In the genomic region with DNA sequence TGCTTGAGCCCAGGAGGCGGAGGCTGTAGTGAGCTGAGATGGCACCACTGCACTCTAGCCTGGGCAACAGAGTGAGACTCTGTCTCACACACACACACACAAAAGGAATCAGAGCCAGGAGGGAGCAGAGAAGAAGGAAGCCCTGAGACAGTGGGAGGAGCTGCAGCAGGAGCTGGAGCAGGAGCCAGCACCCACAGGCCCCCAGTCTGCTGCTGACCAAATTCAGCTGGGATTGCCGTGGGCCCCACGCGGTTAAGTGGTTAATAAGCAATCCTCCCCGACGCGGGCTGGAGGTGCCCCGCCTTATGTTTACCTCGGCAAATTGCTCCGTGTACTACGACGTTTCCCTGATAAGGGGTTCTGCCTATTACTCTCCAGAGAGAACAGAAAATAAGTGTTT, we compare ENCODE assay signal across 14 cellular contexts.
DNase-seq lines count a peak whose midpoint lies in the region; TF ChIP-seq lines count a peak whose summit lies in the region.
"Had no signal": no experiment of that assay in that cellular context is flagged by ENCODE, and none has a peak within 500 bp of the region (broad histone marks: within the 10 kb centered on the region; RNA-seq: fewer than 3 reads in every experiment).

No MANE protein-coding gene starts in this region.

- no peaks in the 10 kb centered on the region for H4K20me1 ChIP-seq in fibroblast of lung (ENCODE audit: control insufficient read depth, extremely low read depth, insufficient read depth, low read length)

- TF ChIP-seq EP300 in transverse colon (IDR thresholded peaks at IDR 0.05; ENCODE audit: low read depth) = no peak

- intact Hi-C loops in transverse colon (cut with DNase I; ENCODE audit: low total_unique reads) = loop anchor here (10.0 kb wide), 1 partner anchor 192 kb away; no protein-coding TSS in a partner anchor
- intact Hi-C loops in activated CD4-positive, alpha-beta T cell treated with anti-CD3 and anti-CD28 coated beads, Interleukin-2, amount 10 ng/mL, durations not matched to agents 24 days and 14 days (cut with micrococcal nuclease) = no loop called here

- H3K9me3 ChIP-seq in fibroblast of lung (ENCODE audit: control insufficient read depth, insufficient read depth, low read depth, low read length) (no peaks in the 10 kb centered on the region), mucosa of stomach (ENCODE audit: control insufficient read depth, low read length) (no peaks in the 10 kb centered on the region), transverse colon (no peaks in the 10 kb centered on the region)

- H3K36me3 ChIP-seq in fibroblast of lung (ENCODE audit: control insufficient read depth, insufficient read depth, low read length) = peaks cover 4% of the 10 kb centered on the region
- H3K36me3 ChIP-seq in mucosa of stomach (ENCODE audit: control insufficient read depth, insufficient read depth, low read length) = peaks cover 6% of the 10 kb centered on the region
- H3K36me3 ChIP-seq in transverse colon = peaks cover 0 to 7% (median 0%) of the 10 kb centered on the region in 4 donors

- H3K27me3 Mint-ChIP-seq in activated CD4-positive, alpha-beta T cell treated with anti-CD3 and anti-CD28 coated beads, Interleukin-2, amount 10 ng/mL, durations not matched to agents 24 days and 14 days = no peaks in the 10 kb centered on the region
- H3K27me3 Mint-ChIP-seq: dendritic cell treated with granulocyte-macrophage colony-stimulating factor and Interleukin-4, amounts not matched to agents 40 ng/mL and 50 ng/mL, for 4 days; naive thymus-derived CD8-positive, alpha-beta T cell had no signal

- H3K4me3 ChIP-seq in fibroblast of lung (replicated peaks in 1 of 4; ENCODE audit: control extremely low read depth in 1 of 4, insufficient read depth in 1 of 4, low read depth in 3 of 4, low read length in 4 of 4) (no peak overlapping the region), mucosa of stomach (ENCODE audit: low read length) (no peak overlapping the region), transverse colon (no peak overlapping the region)

- no peak overlapping the region for H3K4me3 Mint-ChIP-seq in activated CD4-positive, alpha-beta T cell treated with anti-CD3 and anti-CD28 coated beads, Interleukin-2, amount 10 ng/mL, durations not matched to agents 24 days and 14 days
- H3K4me3 Mint-ChIP-seq: dendritic cell treated with granulocyte-macrophage colony-stimulating factor and Interleukin-4, amounts not matched to agents 40 ng/mL and 50 ng/mL, for 4 days; naive thymus-derived CD8-positive, alpha-beta T cell had no signal

- H3K9ac ChIP-seq in fibroblast of lung (ENCODE audit: insufficient read depth, low read length) (no peak overlapping the region), mucosa of stomach (ENCODE audit: low read length) (peak overlapping the region; percentile 34)

- no peak for TF ChIP-seq POLR2A in transverse colon (IDR thresholded peaks at IDR 0.05)

- H2AFZ ChIP-seq in fibroblast of lung (ENCODE audit: low read length) = no peak overlapping the region

- H3K4me1 ChIP-seq in fibroblast of lung (ENCODE audit: control insufficient read depth, extremely low read depth, insufficient read depth, low read length) (no peaks in the 10 kb centered on the region), mucosa of stomach (ENCODE audit: control insufficient read depth, insufficient read depth, low read length) (peaks cover 40% of the 10 kb centered on the region), transverse colon (peaks cover 20 to 35% (median 24%) of the 10 kb centered on the region in 4 donors)

- H3K36me3 Mint-ChIP-seq in activated CD4-positive, alpha-beta T cell treated with anti-CD3 and anti-CD28 coated beads, Interleukin-2, amount 10 ng/mL, durations not matched to agents 24 days and 14 days (ENCODE audit: low read depth) = peaks cover 24% of the 10 kb centered on the region

- no peak overlapping the region for H3K4me2 ChIP-seq in fibroblast of lung (ENCODE audit: extremely low read depth, insufficient read depth, low read length)

- H3K27ac Mint-ChIP-seq in activated CD4-positive, alpha-beta T cell treated with anti-CD3 and anti-CD28 coated beads, Interleukin-2, amount 10 ng/mL, durations not matched to agents 24 days and 14 days = no peak overlapping the region
- H3K27ac Mint-ChIP-seq: dendritic cell treated with granulocyte-macrophage colony-stimulating factor and Interleukin-4, amounts not matched to agents 40 ng/mL and 50 ng/mL, for 4 days had no signal

- no peaks in the 10 kb centered on the region for H3K79me2 ChIP-seq in fibroblast of lung (ENCODE audit: control insufficient read depth, insufficient read depth, low read length)

- H3K4me1 Mint-ChIP-seq in activated CD4-positive, alpha-beta T cell treated with anti-CD3 and anti-CD28 coated beads, Interleukin-2, amount 10 ng/mL, durations not matched to agents 24 days and 14 days = peaks cover under 1% of the 10 kb centered on the region

- TF ChIP-seq CTCF in fibroblast of lung (conservative IDR thresholded peaks at IDR 0.05 in 1 of 2, IDR thresholded peaks at IDR 0.05 in 1 of 2; ENCODE audit: low read depth in 1 of 2, low read length in 2 of 2) = no peak
- TF ChIP-seq CTCF in transverse colon (IDR thresholded peaks at IDR 0.05) = no peak

- no peaks in the 10 kb centered on the region for H3K9me3 Mint-ChIP-seq in activated CD4-positive, alpha-beta T cell treated with anti-CD3 and anti-CD28 coated beads, Interleukin-2, amount 10 ng/mL, durations not matched to agents 24 days and 14 days
- H3K9me3 Mint-ChIP-seq: dendritic cell treated with granulocyte-macrophage colony-stimulating factor and Interleukin-4, amounts not matched to agents 40 ng/mL and 50 ng/mL, for 4 days; naive thymus-derived CD8-positive, alpha-beta T cell had no signal

- in situ Hi-C loops in transverse colon (cut with MboI; ENCODE audit: low pct_ligation_motif_present in 1 of 4, low pct_unique_long_range_greater_than_20kb in 1 of 4, low sequenced_read_pairs in 3 of 4) = no loop called here

- H3K27ac ChIP-seq in fibroblast of lung (ENCODE audit: insufficient read depth, low read length) = no peak overlapping the region
- peak overlapping the region; percentile 62 to 85 (median 78) for H3K27ac ChIP-seq in transverse colon

- DNase-seq in NCI-H146 (lab: John Stamatoyannopoulos, UW) (peak; percentile 6), NCI-H146 treated with DMSO at 0.1 percent for 48 hours (lab: John Stamatoyannopoulos, UW; ENCODE audit: unreplicated experiment) (no peak), fibroblast of lung (ENCODE audit: low read depth in 2 of 2) (peak; percentile 39 to 52), transverse colon (peak; percentile 25), epidermal melanocyte (ENCODE audit: insufficient read length, low spot score) (no peak), iPS-NIHi11 (ENCODE audit: low spot score) (no peak)
- DNase-seq in activated CD4-positive, alpha-beta T cell treated with anti-CD3 and anti-CD28 coated beads, Interleukin-2, amount 10 ng/mL, durations not matched to agents 24 days and 14 days = no peak
- DNase-seq: 8988T; activated CD4-positive, alpha-beta T cell treated with anti-CD3 and anti-CD28 coated beads for 4 hours; DMS79; naive thymus-derived CD8-positive, alpha-beta T cell; NCI-H510A had no signal

- 25 to 31% methylated on average over 4 to 12 of the region's 12 CpGs for WGBS in transverse colon (ENCODE audit: low coverage in 1 of 2), 2 donors

- no peaks in the 10 kb centered on the region for H3K27me3 ChIP-seq in fibroblast of lung (ENCODE audit: control insufficient read depth, insufficient read depth, low read length)
- no peaks in the 10 kb centered on the region for H3K27me3 ChIP-seq in mucosa of stomach (ENCODE audit: control insufficient read depth, insufficient read depth, low read length)
- H3K27me3 ChIP-seq in transverse colon = no peaks in the 10 kb centered on the region

Comparison
In these comparisons a context has a peak if more than half of its experiments do, and no peak if none do; other contexts are left out.
1. DNase-seq: peak in NCI-H146 (single experiment), fibroblast of lung (2 of 2) and transverse colon (single experiment); none in NCI-H146 treated with DMSO at 0.1 percent for 48 hours (single experiment), epidermal melanocyte (single experiment), activated CD4-positive, alpha-beta T cell treated with anti-CD3 and anti-CD28 coated beads, Interleukin-2, amount 10 ng/mL, durations not matched to agents 24 days and 14 days (single experiment) and iPS-NIHi11 (single experiment).